ENCODE assay signal across 15 cellular contexts in genomic region chr1:25564777-25565176, GRCh38. TPM values are rescaled to one million over a fixed set of nuclear protein-coding genes. Genes with fewer than 3 reads are reported as not detected.
A peak's percentile ranks its signal among the peaks of the same experiment; 100 is the strongest.
DNase-seq lines count a peak whose midpoint lies in the region; ATAC-seq, FAIRE-seq and TF ChIP-seq lines count a peak whose summit lies in the region.
"Had no signal": no experiment of that assay in that cellular context is flagged by ENCODE, and none has a peak within 500 bp of the region (broad histone marks: within the 10 kb centered on the region; RNA-seq: fewer than 3 reads in every experiment).

No MANE protein-coding gene starts in this region.

- no peak for TF ChIP-seq EP300 in HepG2 (IDR thresholded peaks at IDR 0.05; ENCODE audit: low read depth in 2 of 2, low read length in 2 of 2)
- no peak for TF ChIP-seq EP300 in HepG2 (CRISPR knock-in tag; IDR thresholded peaks at IDR 0.05; ENCODE audit: borderline replicate concordance)

- no peaks in the 10 kb centered on the region for H3K9me3 ChIP-seq in HepG2 (ENCODE audit: low read length)
- H3K9me3 ChIP-seq: right lobe of liver had no signal

- CTCF ChIA-PET in HepG2 (lab: Yijun Ruan, JAX; ENCODE audit: low intra/inter-chr PET ratio, low total read pairs) = no interaction called here

- FAIRE-seq in HepG2 (lab: Jason Lieb, UNC) = no peak
- FAIRE-seq: urothelium cell line had no signal

- intact Hi-C loops in HepG2 (cut with micrococcal nuclease; ENCODE audit: unreplicated experiment) = no loop called here

- H3K9me3 Mint-ChIP-seq in activated T-cell treated with anti-CD3 and anti-CD28 coated beads, Interleukin-2, amount 50 U/mL, for 24 hours = no peaks in the 10 kb centered on the region
- H3K9me3 Mint-ChIP-seq in activated T-helper 17 cell treated with anti-CD3 and anti-CD28 coated beads, Interleukin-2, amount 50 U/mL, for 72 hours = no peaks in the 10 kb centered on the region

- no peaks in the 10 kb centered on the region for H3K27me3 Mint-ChIP-seq in activated T-cell treated with anti-CD3 and anti-CD28 coated beads, Interleukin-2, amount 50 U/mL, for 24 hours
- H3K27me3 Mint-ChIP-seq in activated T-helper 17 cell treated with anti-CD3 and anti-CD28 coated beads, Interleukin-2, amount 50 U/mL, for 72 hours = no peaks in the 10 kb centered on the region

- peaks cover 32% of the 10 kb centered on the region for H3K4me1 ChIP-seq in HepG2 (ENCODE audit: insufficient read depth, low read length)

- H3K9ac ChIP-seq in HepG2 (ENCODE audit: insufficient read depth, low read depth, low read length) = no peak overlapping the region

- H3K36me3 Mint-ChIP-seq in activated T-cell treated with anti-CD3 and anti-CD28 coated beads, Interleukin-2, amount 50 U/mL, for 24 hours (ENCODE audit: low read depth) = peaks cover 25% of the 10 kb centered on the region
- peaks cover 16% of the 10 kb centered on the region for H3K36me3 Mint-ChIP-seq in activated T-helper 17 cell treated with anti-CD3 and anti-CD28 coated beads, Interleukin-2, amount 50 U/mL, for 72 hours (ENCODE audit: low read depth)

- WGBS in HepG2 (ENCODE audit: low lambda C conversion rate) = 84% methylated on average over 4 of the region's 6 CpGs

- ATAC-seq in activated T-helper 17 cell treated with anti-CD3 and anti-CD28 coated beads, Interleukin-2, amount 50 U/mL, for 72 hours (replicated peaks) = no peak
- ATAC-seq in HepG2 = no peak
- ATAC-seq: Panc1, right lobe of liver had no signal

- peaks cover 0 to 3% of the 10 kb centered on the region in 2 experiments; a peak in 2 of 5 replicates for H3K36me3 ChIP-seq in HepG2 (replicated peaks in 1 of 2; ENCODE audit: control insufficient read depth in 1 of 2, insufficient read depth in 2 of 2, low read length in 2 of 2)

- in situ Hi-C loops in HepG2 (cut with HindIII; ENCODE audit: extremely low pct_ligation_motif_present, low pct_unique_long_range_greater_than_20kb) = loop anchor here (5.0 kb wide), 1 partner anchor 32 kb away; no protein-coding TSS in a partner anchor

- no peaks in the 10 kb centered on the region for H3K27me3 ChIP-seq in layer of hippocampus (ENCODE audit: control insufficient read depth, insufficient read depth, low read length)
- H3K27me3 ChIP-seq in HepG2 (ENCODE audit: control insufficient read depth in 1 of 2, insufficient read depth in 2 of 2, low read length in 2 of 2) = no peaks in the 10 kb centered on the region
- H3K27me3 ChIP-seq: right lobe of liver had no signal

- no peak overlapping the region for H2AFZ ChIP-seq in HepG2 (ENCODE audit: low read length)

- TF ChIP-seq POLR2A in HepG2 (IDR thresholded peaks at IDR 0.05; ENCODE audit: insufficient read depth in 1 of 2, low read depth in 2 of 2, low read length in 2 of 2) = no peak

- peak overlapping the region; percentile 93 for H3K27ac Mint-ChIP-seq in activated T-cell treated with anti-CD3 and anti-CD28 coated beads, Interleukin-2, amount 50 U/mL, for 24 hours
- H3K27ac Mint-ChIP-seq in activated T-helper 17 cell treated with anti-CD3 and anti-CD28 coated beads, Interleukin-2, amount 50 U/mL, for 72 hours = peak overlapping the region; percentile 67

- no peak for DNase-seq in activated T-cell treated with anti-CD3 and anti-CD28 coated beads, Interleukin-2, amount 50 U/mL, for 24 hours
- no peak for DNase-seq in activated T-cell treated with anti-CD3 and anti-CD28 coated beads, Interleukin-2, amount 50 U/mL, for 48 hours
- DNase-seq in substantia nigra (lab: John Stamatoyannopoulos, UW) (no peak), HepG2 (ENCODE audit: low spot score) (no peak), AG08396 (ENCODE audit: low spot score) (no peak)
- DNase-seq in effector CD4-positive, alpha-beta T cell = no peak
- DNase-seq: DMS79 treated with DMSO at 0.1 percent for 48 hours, glutamatergic neuron, kidney glomerular epithelial cell, NCI-H1105, right lobe of liver had no signal

- no peaks in the 10 kb centered on the region for H4K20me1 ChIP-seq in HepG2 (ENCODE audit: insufficient read depth, low read length)

- no peak for TF ChIP-seq RAD21 in HepG2 (CRISPR knock-in tag; IDR thresholded peaks at IDR 0.05)

- POLR2A ChIA-PET in HepG2 (lab: Yijun Ruan, JAX) = interaction anchor here (1.1 kb wide), 1 partner anchor 16 kb away, joined by 3 read pairs; no protein-coding TSS in a partner anchor

- peaks cover 99% of the 10 kb centered on the region for H3K4me1 Mint-ChIP-seq in activated T-cell treated with anti-CD3 and anti-CD28 coated beads, Interleukin-2, amount 50 U/mL, for 24 hours (ENCODE audit: low read depth)
- H3K4me1 Mint-ChIP-seq in activated T-helper 17 cell treated with anti-CD3 and anti-CD28 coated beads, Interleukin-2, amount 50 U/mL, for 72 hours = peaks cover 28% of the 10 kb centered on the region

- no peaks in the 10 kb centered on the region for H3K79me2 ChIP-seq in HepG2 (ENCODE audit: insufficient read depth, low read length)

- H3K27ac ChIP-seq in layer of hippocampus (ENCODE audit: low read depth, low read length) (peak overlapping the region; percentile 99), substantia nigra (ENCODE audit: low read depth, low read length, poor library complexity, severe bottlenecking) (peak overlapping the region; percentile 98), HepG2 (ENCODE audit: extremely low read length, insufficient read depth, low read length) (no peak overlapping the region)

- no peak overlapping the region for H3K4me2 ChIP-seq in HepG2 (ENCODE audit: low read depth, low read length)

- no peak for TF ChIP-seq CTCF in HepG2 (CRISPR knock-in tag; IDR thresholded peaks at IDR 0.05)

- peak overlapping the region; percentile 73 for H3K4me3 Mint-ChIP-seq in activated T-cell treated with anti-CD3 and anti-CD28 coated beads, Interleukin-2, amount 50 U/mL, for 24 hours
- peak overlapping the region; percentile 57 for H3K4me3 Mint-ChIP-seq in activated T-helper 17 cell treated with anti-CD3 and anti-CD28 coated beads, Interleukin-2, amount 50 U/mL, for 72 hours

- no TSS peak for BruUV-seq in HepG2 (replicated peaks; lab: Mats Ljungman, UMichigan)

- no peak overlapping the region for H3K4me3 ChIP-seq in HepG2 (replicated peaks in 1 of 3; ENCODE audit: insufficient read depth in 1 of 3, low read depth in 2 of 3, low read length in 3 of 3)
- H3K4me3 ChIP-seq: right lobe of liver had no signal

TF ChIP-seq in HepG2, 621 proteins besides CTCF, POLR2A, EP300 and RAD21 (continues in another document):
- TF ChIP-seq FOXJ3 (CRISPR knock-in tag; IDR thresholded peaks at IDR 0.05; ENCODE audit: borderline replicate concordance) (no peak), CBX1 (IDR thresholded peaks at IDR 0.05; ENCODE audit: low read depth) (no peak)

RNA-seq across cellular contexts. Expression of gene LDLRAP1, which starts 21.4 kb away (rescaled TPM):
- total RNA-seq in activated T-helper 17 cell treated with anti-CD3 and anti-CD28 coated beads, Interleukin-2, amount 50 U/mL, for 72 hours = 10 to 100 TPM in 1 of 2 donors, 1 to 10 TPM in 1; 6.7 to 10.3 TPM
- total RNA-seq in HepG2 (2016; rRNA removed; fragmentation: Illumina TruSeq; extraction: Trizol) = 6.3 and 7.2 TPM in 2 replicates
- 1.6 and 1.8 TPM in 2 replicates for total RNA-seq in HepG2 (2016; cell fraction: cytosol; rRNA removed; fragmentation: Illumina TruSeq; extraction: Trizol; ENCODE audit: low read depth)
- total RNA-seq in HepG2 (2016; cell fraction: insoluble cytoplasmic fraction; rRNA removed; fragmentation: Illumina TruSeq; extraction: Trizol) = 5.6 and 7.1 TPM in 2 replicates
- total RNA-seq in HepG2 (2016; cell fraction: membrane; rRNA removed; fragmentation: Illumina TruSeq; extraction: Trizol) = 5.1 and 6.4 TPM in 2 replicates
- total RNA-seq in HepG2 (2016; cell fraction: nucleus; rRNA removed; fragmentation: Illumina TruSeq; extraction: Trizol) = 4.2 and 4.7 TPM in 2 replicates
- polyA plus RNA-seq in HepG2 (2011; rRNA removed) = 12.1 and 13.7 TPM in 2 replicates
- polyA plus RNA-seq in HepG2 (2011; cell fraction: cytosol; rRNA removed) = 9.5 and 10.4 TPM in 2 replicates
- 22.0 and 26.7 TPM in 2 replicates for polyA plus RNA-seq in HepG2 (2011; cell fraction: nucleus; rRNA removed)
- 7.7 and 7.8 TPM in 2 replicates for polyA plus RNA-seq in HepG2 (2012)
- 1.6 and 1.8 TPM in 2 replicates for polyA plus RNA-seq in HepG2 (2016; cell fraction: cytosol; fragmentation: Illumina TruSeq; extraction: Trizol; ENCODE audit: low read depth)
- polyA plus RNA-seq in HepG2 (2016; cell fraction: insoluble cytoplasmic fraction; fragmentation: Illumina TruSeq; extraction: Trizol; ENCODE audit: low read depth) = 7.0 and 8.1 TPM in 2 replicates
- polyA plus RNA-seq in HepG2 (2016; cell fraction: membrane; fragmentation: Illumina TruSeq; extraction: Trizol; ENCODE audit: low read depth) = 4.6 and 4.8 TPM in 2 replicates
- polyA plus RNA-seq in HepG2 (2016; cell fraction: nucleus; fragmentation: Illumina TruSeq; extraction: Trizol; ENCODE audit: insufficient read depth, low read depth) = 12.0 and 13.6 TPM in 2 replicates
- polyA minus RNA-seq in HepG2 (2011; rRNA and poly(A)+ RNA removed; ENCODE audit: low replicate concordance) = 12.3 and 19.3 TPM in 2 replicates
- 6.8 and 10.5 TPM in 2 replicates for polyA minus RNA-seq in HepG2 (2011; cell fraction: cytosol; rRNA and poly(A)+ RNA removed)
- polyA minus RNA-seq in HepG2 (2011; cell fraction: nucleus; rRNA and poly(A)+ RNA removed) = 6.1 and 6.2 TPM in 2 replicates

RNA-seq across cellular contexts. Expression of gene MAN1C1, which starts 51.8 kb away (rescaled TPM):
- 1 to 10 TPM; 6.2 to 7.7 TPM for total RNA-seq in activated T-helper 17 cell treated with anti-CD3 and anti-CD28 coated beads, Interleukin-2, amount 50 U/mL, for 72 hours
- 0.15 and 0.49 TPM in 2 replicates for total RNA-seq in HepG2 (2016; rRNA removed; fragmentation: Illumina TruSeq; extraction: Trizol)
- total RNA-seq in HepG2 (2016; cell fraction: cytosol; rRNA removed; fragmentation: Illumina TruSeq; extraction: Trizol; ENCODE audit: low read depth) = 0.26 and 0.30 TPM in 2 replicates
- total RNA-seq in HepG2 (2016; cell fraction: insoluble cytoplasmic fraction; rRNA removed; fragmentation: Illumina TruSeq; extraction: Trizol) = 0.32 and 0.39 TPM in 2 replicates
- total RNA-seq in HepG2 (2016; cell fraction: membrane; rRNA removed; fragmentation: Illumina TruSeq; extraction: Trizol) = 0.31 and 0.69 TPM in 2 replicates
- 0.25 and 0.50 TPM in 2 replicates for total RNA-seq in HepG2 (2016; cell fraction: nucleus; rRNA removed; fragmentation: Illumina TruSeq; extraction: Trizol)
- polyA plus RNA-seq in HepG2 (2011; rRNA removed) = 0.18 and 0.39 TPM in 2 replicates
- 0.30 and 0.31 TPM in 2 replicates for polyA plus RNA-seq in HepG2 (2011; cell fraction: cytosol; rRNA removed)
- polyA plus RNA-seq in HepG2 (2011; cell fraction: nucleus; rRNA removed) = 0.23 and 0.45 TPM in 2 replicates
- 0.08 and 0.34 TPM in 2 replicates for polyA plus RNA-seq in HepG2 (2012)
- 0.11 and 0.33 TPM in 2 replicates for polyA plus RNA-seq in HepG2 (2016; cell fraction: cytosol; fragmentation: Illumina TruSeq; extraction: Trizol; ENCODE audit: low read depth)
- polyA plus RNA-seq in HepG2 (2016; cell fraction: insoluble cytoplasmic fraction; fragmentation: Illumina TruSeq; extraction: Trizol; ENCODE audit: low read depth) = 0.90 and 1.0 TPM in 2 replicates
- polyA plus RNA-seq in HepG2 (2016; cell fraction: membrane; fragmentation: Illumina TruSeq; extraction: Trizol; ENCODE audit: low read depth) = 0.25 and 0.31 TPM in 2 replicates
- polyA plus RNA-seq in HepG2 (2016; cell fraction: nucleus; fragmentation: Illumina TruSeq; extraction: Trizol; ENCODE audit: insufficient read depth, low read depth) = 0.79 TPM in 1 of 2 replicates, not detected in the other
- 0.16 and 0.40 TPM in 2 replicates for polyA minus RNA-seq in HepG2 (2011; rRNA and poly(A)+ RNA removed; ENCODE audit: low replicate concordance)
- polyA minus RNA-seq in HepG2 (2011; cell fraction: cytosol; rRNA and poly(A)+ RNA removed) = not detected in 2 replicates
- 0.26 TPM in 1 of 2 replicates, not detected in the other for polyA minus RNA-seq in HepG2 (2011; cell fraction: nucleus; rRNA and poly(A)+ RNA removed)
